In genomic region chr14:68704736-68705720, GRCh38 we compare ENCODE assay signal across 10 cellular contexts.
A peak's percentile ranks its signal among the peaks of the same experiment; 100 is the strongest.
DNase-seq lines count a peak whose midpoint lies in the region; ATAC-seq lines count a peak whose summit lies in the region.
"Had no signal": no experiment of that assay in that cellular context is flagged by ENCODE, and none has a peak within 500 bp of the region (broad histone marks: within the 10 kb centered on the region; RNA-seq: fewer than 3 reads in every experiment).

No MANE protein-coding gene starts in this region.

- peaks cover 29% of the 10 kb centered on the region for H3K4me1 Mint-ChIP-seq in stimulated activated effector memory CD8-positive, alpha-beta T cell treated with anti-CD3 and anti-CD28 coated beads, Interleukin-12 subunit alpha, Interleukin-12 subunit beta, amount 100 ng/mL, for 72 hours

- peak; percentile 21 for DNase-seq in activated CD4-positive, CD25-positive, alpha-beta regulatory T cell treated with anti-CD3 and anti-CD28 coated beads, Interleukin-2, amount 50 U/mL, for 72 hours
- peak; percentile 79 for DNase-seq in amniotic epithelial cell (ENCODE audit: low read depth)
- peak; percentile 23 for DNase-seq in kidney glomerular epithelial cell (lab: John Stamatoyannopoulos, UW)
- DNase-seq in stimulated activated effector memory CD8-positive, alpha-beta T cell treated with anti-CD3 and anti-CD28 coated beads, Interleukin-12 subunit alpha, Interleukin-12 subunit beta, amount 100 ng/mL, for 72 hours (ENCODE audit: low spot score in 2 of 2) = no peak
- DNase-seq in cortex of kidney (lab: John Stamatoyannopoulos, UW) = no peak
- DNase-seq: activated CD4-positive, alpha-beta T cell treated with anti-CD3 and anti-CD28 coated beads for 1 hour had no signal

- no peak overlapping the region for H3K4me3 Mint-ChIP-seq in stimulated activated effector memory CD8-positive, alpha-beta T cell treated with anti-CD3 and anti-CD28 coated beads, Interleukin-12 subunit alpha, Interleukin-12 subunit beta, amount 100 ng/mL, for 72 hours
- H3K4me3 Mint-ChIP-seq: activated naive CD8-positive, alpha-beta T cell had no signal

- H3K36me3 Mint-ChIP-seq in stimulated activated effector memory CD8-positive, alpha-beta T cell treated with anti-CD3 and anti-CD28 coated beads, Interleukin-12 subunit alpha, Interleukin-12 subunit beta, amount 100 ng/mL, for 72 hours = no peaks in the 10 kb centered on the region
- H3K36me3 Mint-ChIP-seq: activated naive CD8-positive, alpha-beta T cell had no signal

- H3K9me3 Mint-ChIP-seq in stimulated activated effector memory CD8-positive, alpha-beta T cell treated with anti-CD3 and anti-CD28 coated beads, Interleukin-12 subunit alpha, Interleukin-12 subunit beta, amount 100 ng/mL, for 72 hours = no peaks in the 10 kb centered on the region

- no peak for ATAC-seq in activated CD4-positive, CD25-positive, alpha-beta regulatory T cell treated with anti-CD3 and anti-CD28 coated beads, Interleukin-2, amount 50 U/mL, for 24 hours
- no peak for ATAC-seq in stimulated activated effector memory CD8-positive, alpha-beta T cell treated with anti-CD3 and anti-CD28 coated beads, Interleukin-12 subunit alpha, Interleukin-12 subunit beta, amount 100 ng/mL, for 72 hours
- ATAC-seq in HG03442 (IDR thresholded peaks at IDR 0.05; ENCODE audit: unreplicated experiment) = no peak
- no peak for ATAC-seq in GM19324 (IDR thresholded peaks at IDR 0.05; ENCODE audit: low FRiP score, unreplicated experiment)

- H3K27ac Mint-ChIP-seq in stimulated activated effector memory CD8-positive, alpha-beta T cell treated with anti-CD3 and anti-CD28 coated beads, Interleukin-12 subunit alpha, Interleukin-12 subunit beta, amount 100 ng/mL, for 72 hours = peak overlapping the region; percentile 44
- H3K27ac Mint-ChIP-seq: activated naive CD8-positive, alpha-beta T cell had no signal

Comparison
In these comparisons a context has a peak if more than half of its experiments do, and no peak if none do; other contexts are left out.
1. DNase-seq: peak in activated CD4-positive, CD25-positive, alpha-beta regulatory T cell treated with anti-CD3 and anti-CD28 coated beads, Interleukin-2, amount 50 U/mL, for 72 hours (single experiment), amniotic epithelial cell (single experiment) and kidney glomerular epithelial cell (single experiment); none in stimulated activated effector memory CD8-positive, alpha-beta T cell treated with anti-CD3 and anti-CD28 coated beads, Interleukin-12 subunit alpha, Interleukin-12 subunit beta, amount 100 ng/mL, for 72 hours (0 of 2) and cortex of kidney (single experiment).